In the genomic region with DNA sequence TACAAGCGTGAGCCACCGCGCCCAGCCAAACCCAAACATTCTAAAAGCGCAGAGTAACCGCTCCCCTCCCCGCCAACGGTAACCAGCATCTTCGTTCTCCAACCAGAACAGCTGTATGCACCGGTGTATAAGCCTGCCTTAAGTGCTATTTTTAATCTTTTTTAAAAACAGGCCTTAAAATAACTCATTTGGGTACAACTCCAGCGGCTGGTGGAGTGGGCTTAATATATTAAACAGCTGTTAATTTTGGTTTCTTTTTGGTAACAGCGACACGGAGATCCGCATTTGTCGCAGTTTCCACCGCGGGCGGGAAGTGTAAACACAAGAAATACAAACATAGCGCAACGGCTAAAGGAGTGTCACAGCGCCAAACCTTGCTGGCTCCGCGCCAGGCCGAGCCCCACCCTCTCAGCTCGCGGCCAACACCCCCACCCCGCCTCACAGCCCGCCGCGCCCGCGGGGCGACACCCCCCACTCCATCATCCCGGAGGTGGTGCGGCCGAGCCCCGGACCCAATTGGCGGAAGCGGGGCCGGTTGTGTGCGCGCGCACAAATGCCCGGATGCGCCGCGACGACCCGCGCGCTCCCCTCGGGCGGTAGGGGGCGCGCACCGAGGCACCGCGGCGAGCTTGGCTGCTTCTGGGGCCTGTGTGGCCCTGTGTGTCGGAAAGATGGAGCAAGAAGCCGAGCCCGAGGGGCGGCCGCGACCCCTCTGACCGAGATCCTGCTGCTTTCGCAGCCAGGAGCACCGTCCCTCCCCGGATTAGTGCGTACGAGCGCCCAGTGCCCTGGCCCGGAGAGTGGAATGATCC, we compare ENCODE assay signal across 8 cellular contexts. TPM values are rescaled to one million over a fixed set of nuclear protein-coding genes. Genes with fewer than 3 reads are reported as not detected.
A peak's percentile ranks its signal among the peaks of the same experiment; 100 is the strongest.
DNase-seq lines count a peak whose midpoint lies in the region; ATAC-seq and TF ChIP-seq lines count a peak whose summit lies in the region.

A gene (plus strand): TSS at position 602 of the 812 bp plus-strand sequence. CDS start 301 bp downstream, outside the sequence.

- CTCF ChIA-PET in PC-9 (lab: Charles Lee) = interaction anchor here (1.0 to 1.4 kb wide), 2 partner anchors 22 to 51 kb away, joined by 3 to 5 read pairs; no protein-coding TSS in a partner anchor

- H3K79me2 ChIP-seq in DOHH2 (ENCODE audit: control insufficient read depth, low read length) (peaks cover 48% of the 10 kb centered on the region), PC-9 (ENCODE audit: low read depth) (peaks cover 45% of the 10 kb centered on the region)

- H3K4me2 ChIP-seq in DOHH2 (ENCODE audit: low read length) (peak within 1 kb of the TSS; percentile 82), PC-9 (peak within 1 kb of the TSS; percentile 82)

- peaks cover 67% of the 10 kb centered on the region for H3K4me1 ChIP-seq in DOHH2 (ENCODE audit: control insufficient read depth, low read length)
- peaks cover 20% of the 10 kb centered on the region for H3K4me1 ChIP-seq in PC-9 (replicated peaks; ENCODE audit: insufficient read depth)
- peaks cover 16% of the 10 kb centered on the region for H3K4me1 ChIP-seq in muscle layer of colon (ENCODE audit: insufficient read depth, low read length)

- H3K36me3 ChIP-seq in DOHH2 (ENCODE audit: control insufficient read depth, low read length) (peaks cover 44% of the 10 kb centered on the region), PC-9 (ENCODE audit: low read depth) (peaks cover 18% of the 10 kb centered on the region), muscle layer of colon (ENCODE audit: insufficient read depth, low read length) (peaks cover 9% of the 10 kb centered on the region)

- TF ChIP-seq POLR2A in erythroblast (IDR thresholded peaks at IDR 0.05; ENCODE audit: low read length) = peak; percentile 83

- H3K9me2 ChIP-seq in DOHH2 (replicated peaks; ENCODE audit: control insufficient read depth, low read length) = no peaks in the 10 kb centered on the region
- H3K9me2 ChIP-seq in PC-9 (ENCODE audit: insufficient read depth) = no peaks in the 10 kb centered on the region

- peak; percentile 80 for ATAC-seq in GM21737 (IDR thresholded peaks at IDR 0.05; ENCODE audit: unreplicated experiment)

- H3K4me3 ChIP-seq in DOHH2 (ENCODE audit: low read length) (peak within 1 kb of the TSS; percentile 88), PC-9 (peak within 1 kb of the TSS; percentile 84), muscle layer of colon (ENCODE audit: low read depth in 1 of 2, low read length in 2 of 2) (peak within 1 kb of the TSS; percentile 79 to 98)

- H3K9me3 ChIP-seq in DOHH2 (ENCODE audit: control insufficient read depth, insufficient read depth, low read length) = no peaks in the 10 kb centered on the region
- no peaks in the 10 kb centered on the region for H3K9me3 ChIP-seq in PC-9 (ENCODE audit: insufficient read depth, low read depth)
- no peaks in the 10 kb centered on the region for H3K9me3 ChIP-seq in muscle layer of colon (ENCODE audit: low read length)

- H3K27me3 ChIP-seq in DOHH2 (ENCODE audit: control insufficient read depth, low read length) (no peaks in the 10 kb centered on the region), PC-9 (ENCODE audit: insufficient read depth, low read depth) (no peaks in the 10 kb centered on the region), muscle layer of colon (ENCODE audit: control insufficient read depth in 1 of 2, insufficient read depth in 2 of 2, low read length in 2 of 2) (no peaks in the 10 kb centered on the region)

- BruUV-seq in PC-9 (replicated peaks; lab: Mats Ljungman, UMichigan) = TSS peak; percentile 88

- POLR2A ChIA-PET in PC-9 (lab: Charles Lee; ENCODE audit: unreplicated experiment) = interaction anchor here (0.5 to 0.7 kb wide), 7 partner anchors 25 to 693 kb away, joined by 3 to 4 read pairs (median 3); no protein-coding TSS in a partner anchor

- TF ChIP-seq CTCF in DOHH2 (IDR thresholded peaks at IDR 0.05; ENCODE audit: low read depth, low read length, poor library complexity, severe bottlenecking) (peak; percentile 74), PC-9 (conservative IDR thresholded peaks at IDR 0.05) (peak; percentile 72)

- peak within 1 kb of the TSS; percentile 90 for H3K9ac ChIP-seq in muscle layer of colon (ENCODE audit: low read length)

- H3K27ac ChIP-seq in DOHH2 (ENCODE audit: low read depth, low read length) (peak within 1 kb of the TSS; percentile 96), PC-9 (peak within 1 kb of the TSS; percentile 92), muscle layer of colon (ENCODE audit: low read depth, low read length) (peak within 1 kb of the TSS; percentile 96)

- DNase-seq in KG1 (lab: John Stamatoyannopoulos, UW) (peak; percentile 94), PC-9 (peak; percentile 76 to 97), erythroblast (lab: John Stamatoyannopoulos, UW) (peak; percentile 97 to 99)
- peak; percentile 97 for DNase-seq in activated T-cell treated with anti-CD3 and anti-CD28 coated beads, Interleukin-2, amount 50 U/mL, for 1 hour
- DNase-seq in stimulated activated CD8-positive, alpha-beta memory T cell treated with anti-CD3 and anti-CD28 coated beads, Interleukin-7, amount 100 ng/mL, for 24 hours (ENCODE audit: low read depth) = peak; percentile 86

- peaks cover 4% of the 10 kb centered on the region; the same call in 1 of the 2 replicates for H4K20me1 ChIP-seq in DOHH2 (ENCODE audit: control insufficient read depth, insufficient read depth, low read depth, low read length)
- H4K20me1 ChIP-seq in PC-9 (ENCODE audit: insufficient read depth) = peaks cover 5% of the 10 kb centered on the region; the same call in 1 of the 2 replicates

- intact Hi-C loops in PC-9 (cut with micrococcal nuclease; ENCODE audit: unreplicated experiment) = loop anchor here (1.0 to 10.0 kb wide), 3 partner anchors 61 to 443 kb away; a partner anchor contains a TSS

- H3F3A ChIP-seq in DOHH2 (ENCODE audit: control insufficient read depth, insufficient read depth) (peaks cover 13% of the 10 kb centered on the region), PC-9 (ENCODE audit: insufficient read depth, low read depth) (peaks cover 28% of the 10 kb centered on the region)

- peak within 1 kb of the TSS; percentile 98 for H2AFZ ChIP-seq in PC-9

RNA-seq across cellular contexts. Expression of the gene that starts here (rescaled TPM):
- 74.3 and 95.2 TPM in 2 replicates for total RNA-seq in PC-9 (2021)

Comparison
In these comparisons a context has a peak if more than half of its experiments do, and no peak if none do; other contexts are left out.
1. Peak in every context shown above with its lines: DNase-seq, ATAC-seq, H3K4me3 ChIP-seq and H3K27ac ChIP-seq.